9 cellular contexts compared by ENCODE assay signal in genomic region chr14:55807059-55807499, GRCh38.
A peak's percentile ranks its signal among the peaks of the same experiment; 100 is the strongest.
DNase-seq lines count a peak whose midpoint lies in the region; ATAC-seq lines count a peak whose summit lies in the region.
"Had no signal": no experiment of that assay in that cellular context is flagged by ENCODE, and none has a peak within 500 bp of the region (broad histone marks: within the 10 kb centered on the region; RNA-seq: fewer than 3 reads in every experiment).

No MANE protein-coding gene starts in this region.

- WGBS in mesenchymal stem cell: 72% methylated on average over 11 of the region's 11 CpGs

- no peak overlapping the region for H3K4me2 ChIP-seq in mesenchymal stem cell (ENCODE audit: low read length, poor library complexity, severe bottlenecking)

- no peaks in the 10 kb centered on the region for H3K27me3 Mint-ChIP-seq in activated CD4-positive, alpha-beta T cell treated with anti-CD3 and anti-CD28 coated beads for 36 hours

- no peak overlapping the region for H2AK5ac ChIP-seq in mesenchymal stem cell (ENCODE audit: low read length, severe bottlenecking)

- peaks cover 4% of the 10 kb centered on the region for H3K4me1 ChIP-seq in mesenchymal stem cell (ENCODE audit: control insufficient read depth, insufficient read depth, low read depth, low read length)

- peaks cover 7% of the 10 kb centered on the region for H3K9me3 Mint-ChIP-seq in activated CD4-positive, alpha-beta T cell treated with anti-CD3 and anti-CD28 coated beads for 36 hours (ENCODE audit: low read depth)

- no peak overlapping the region for H3K4me3 ChIP-seq in mesenchymal stem cell (ENCODE audit: insufficient read depth in 1 of 2, low read depth in 1 of 2, low read length in 2 of 2)
- H3K4me3 ChIP-seq: SK-N-MC had no signal

- H3K4ac ChIP-seq in mesenchymal stem cell (ENCODE audit: low read depth in 1 of 2, low read length in 2 of 2): no peak overlapping the region

- no peak overlapping the region for H2BK120ac ChIP-seq in mesenchymal stem cell (ENCODE audit: low read depth, low read length)

- no peak overlapping the region for H3K27ac ChIP-seq in mesenchymal stem cell (ENCODE audit: low read length, poor library complexity, severe bottlenecking)
- H3K27ac ChIP-seq: SK-N-MC had no signal

- H3K27ac Mint-ChIP-seq in activated CD4-positive, alpha-beta T cell treated with anti-CD3 and anti-CD28 coated beads for 36 hours: peak overlapping the region; percentile 76

- H3K23ac ChIP-seq in mesenchymal stem cell (ENCODE audit: low read length in 2 of 2): no peak overlapping the region

- H3K27me3 ChIP-seq in mesenchymal stem cell (ENCODE audit: control insufficient read depth in 1 of 2, insufficient read depth in 1 of 2, low read length in 2 of 2): peaks cover 0 to 7% of the 10 kb centered on the region in 2 experiments

- intact Hi-C loops in activated CD4-positive, alpha-beta T cell treated with anti-CD3 and anti-CD28 coated beads for 36 hours (cut with DNase I, micrococcal nuclease): no loop called here

- no peak overlapping the region for H2BK5ac ChIP-seq in mesenchymal stem cell (ENCODE audit: low read depth, low read length, poor library complexity, severe bottlenecking)

- POLR2A ChIA-PET in activated CD4-positive, alpha-beta T cell treated with anti-CD3 and anti-CD28 coated beads for 36 hours (lab: Charles Lee): no interaction called here

- no peak overlapping the region for H3K9ac ChIP-seq in mesenchymal stem cell (ENCODE audit: low read length)

- H3K4me1 Mint-ChIP-seq in activated CD4-positive, alpha-beta T cell treated with anti-CD3 and anti-CD28 coated beads for 36 hours: peaks cover 37% of the 10 kb centered on the region

- CTCF ChIA-PET in activated CD4-positive, alpha-beta T cell treated with anti-CD3 and anti-CD28 coated beads for 36 hours (lab: Charles Lee): interaction anchor here (0.6 kb wide), 1 partner anchor 1567 kb away, joined by 3 read pairs; no protein-coding TSS in a partner anchor

- DNase-seq in NCI-H1048 (lab: John Stamatoyannopoulos, UW): peak; percentile 25
- DNase-seq in activated CD4-positive, alpha-beta T cell treated with anti-CD3 and anti-CD28 coated beads for 36 hours: peak; percentile 82
- peak; percentile 7 for DNase-seq in cerebellar cortex (ENCODE audit: low spot score)
- DNase-seq in mesenchymal stem cell: peak; percentile 21
- peak; percentile 33 to 69 for DNase-seq in stimulated activated CD8-positive, alpha-beta memory T cell treated with anti-CD3 and anti-CD28 coated beads, Interleukin-7, amount 100 ng/mL, for 48 hours (ENCODE audit: extremely low read depth in 1 of 2, low read depth in 1 of 2)
- DNase-seq in SW 1271 (lab: John Stamatoyannopoulos, UW): no peak

- no peak overlapping the region for H2AFZ ChIP-seq in mesenchymal stem cell (ENCODE audit: low read depth, low read length)

- H3K79me1 ChIP-seq in mesenchymal stem cell (replicated peaks; ENCODE audit: low read length, poor library complexity, severe bottlenecking): no peaks in the 10 kb centered on the region

- no peak overlapping the region for H3K14ac ChIP-seq in mesenchymal stem cell (ENCODE audit: low read length in 2 of 2)

- ATAC-seq in GM19397 (IDR thresholded peaks at IDR 0.05; ENCODE audit: unreplicated experiment) (peak; percentile 67), HG03097 (IDR thresholded peaks at IDR 0.05; ENCODE audit: low FRiP score, unreplicated experiment) (no peak)
- peak; percentile 73 for ATAC-seq in activated CD4-positive, alpha-beta T cell treated with anti-CD3 and anti-CD28 coated beads for 36 hours

- H4K8ac ChIP-seq in mesenchymal stem cell (ENCODE audit: low read length): no peak overlapping the region

- H3K18ac ChIP-seq in mesenchymal stem cell (ENCODE audit: low read depth in 1 of 2, low read length in 2 of 2): no peak overlapping the region

- no peaks in the 10 kb centered on the region for H3K9me3 ChIP-seq in mesenchymal stem cell (ENCODE audit: control insufficient read depth, low read length)

- H4K91ac ChIP-seq in mesenchymal stem cell (ENCODE audit: low read length): no peak overlapping the region

- H3K36me3 ChIP-seq in mesenchymal stem cell (ENCODE audit: control insufficient read depth in 1 of 2, insufficient read depth in 2 of 2, low read depth in 1 of 2, low read length in 2 of 2): no peaks in the 10 kb centered on the region

- peaks cover 2% of the 10 kb centered on the region for H3K36me3 Mint-ChIP-seq in activated CD4-positive, alpha-beta T cell treated with anti-CD3 and anti-CD28 coated beads for 36 hours (ENCODE audit: low read depth)

- H3K4me3 Mint-ChIP-seq in activated CD4-positive, alpha-beta T cell treated with anti-CD3 and anti-CD28 coated beads for 36 hours: no peak overlapping the region

- H2BK12ac ChIP-seq in mesenchymal stem cell (ENCODE audit: low read length in 2 of 2): no peak overlapping the region

- no peak overlapping the region for H2BK15ac ChIP-seq in mesenchymal stem cell (ENCODE audit: low read depth, poor library complexity, severe bottlenecking)

Comparison
In these comparisons a context has a peak if more than half of its experiments do, and no peak if none do; other contexts are left out.
1. DNase-seq: peak in NCI-H1048 (single experiment), activated CD4-positive, alpha-beta T cell treated with anti-CD3 and anti-CD28 coated beads for 36 hours (single experiment), cerebellar cortex (single experiment), mesenchymal stem cell (single experiment) and stimulated activated CD8-positive, alpha-beta memory T cell treated with anti-CD3 and anti-CD28 coated beads, Interleukin-7, amount 100 ng/mL, for 48 hours (2 of 2); none in SW 1271 (0 of 2).